11 cellular contexts compared by ENCODE assay signal in genomic region chr19:8149261-8150094, GRCh38. TPM values are rescaled to one million over a fixed set of nuclear protein-coding genes. Genes with fewer than 3 reads are reported as not detected.
DNase-seq lines count a peak whose midpoint lies in the region; ATAC-seq and TF ChIP-seq lines count a peak whose summit lies in the region.
"Had no signal": no experiment of that assay in that cellular context is flagged by ENCODE, and none has a peak within 500 bp of the region (broad histone marks: within the 10 kb centered on the region; RNA-seq: fewer than 3 reads in every experiment).

Gene FBN3, minus strand, starts transcription at chr19:8149592. Its CDS starts 2,112 bp downstream, at chr19:8147480.

- H3K4me3 Mint-ChIP-seq in activated naive CD4-positive, alpha-beta T cell treated with anti-CD3 and anti-CD28 coated beads, Interleukin-2, amount 10 ng/mL, durations not matched to agents 7 days and 5 days, result no peak within 1 kb of the TSS
- H3K4me3 Mint-ChIP-seq in WTC11, result peak within 1 kb of the TSS; percentile 83

- no peaks in the 10 kb centered on the region for H3K9me3 ChIP-seq in testis
- no peaks in the 10 kb centered on the region for H3K9me3 ChIP-seq in adrenal gland (replicated peaks in 1 of 3)

- peak within 1 kb of the TSS; percentile 12 to 26 for H3K4me3 ChIP-seq in testis
- peak within 1 kb of the TSS in 1 of 4 donors; percentile 19 for H3K4me3 ChIP-seq in adrenal gland

- peak; percentile 27 for ATAC-seq in WTC11

- peaks cover 6% of the 10 kb centered on the region for H3K4me1 Mint-ChIP-seq in activated naive CD4-positive, alpha-beta T cell treated with anti-CD3 and anti-CD28 coated beads, Interleukin-2, amount 10 ng/mL, durations not matched to agents 7 days and 5 days
- peaks cover 40% of the 10 kb centered on the region for H3K4me1 Mint-ChIP-seq in WTC11

- H3K27ac ChIP-seq in testis (no peak within 1 kb of the TSS), adrenal gland (no peak within 1 kb of the TSS)

- intact Hi-C loops in testis (cut with DNase I; ENCODE audit: low total_unique reads), result no loop called here
- intact Hi-C loops in adrenal gland (cut with DNase I), result no loop called here

- peaks cover 17% of the 10 kb centered on the region for H3K4me1 ChIP-seq in testis
- H3K4me1 ChIP-seq in adrenal gland (replicated peaks in 1 of 2), result peaks cover under 1 to 9% of the 10 kb centered on the region in 2 donors

- POLR2A ChIA-PET in WTC11 (lab: Charles Lee), result interaction anchor here (0.5 to 1.1 kb wide), 5 partner anchors 44 to 118 kb away, joined by 3 to 7 read pairs (median 3); no protein-coding TSS in a partner anchor

- TF ChIP-seq POLR2A in testis (IDR thresholded peaks at IDR 0.05) (no peak), adrenal gland (IDR thresholded peaks at IDR 0.05) (no peak)

- CTCF ChIA-PET in activated naive CD4-positive, alpha-beta T cell treated with anti-CD3 and anti-CD28 coated beads, Interleukin-2, amount 10 ng/mL, durations not matched to agents 7 days and 5 days (lab: Charles Lee), result interaction anchor here (0.7 kb wide), 1 partner anchor 323 kb away, joined by 3 read pairs; no protein-coding TSS in a partner anchor
- CTCF ChIA-PET in WTC11 (lab: Charles Lee), result interaction anchor here (1.0 to 1.7 kb wide), 4 partner anchors 9 to 205 kb away, joined by 3 to 8 read pairs (median 5); no protein-coding TSS in a partner anchor

- DNase-seq in activated naive CD4-positive, alpha-beta T cell treated with anti-CD3 and anti-CD28 coated beads, Interleukin-2, amount 10 ng/mL, durations not matched to agents 7 days and 5 days, result peak; percentile 34
- DNase-seq in activated naive CD4-positive, alpha-beta T cell treated with Interleukin-2 at 50 U/mL for 16 hours, result no peak
- DNase-seq in WTC11 (ENCODE audit: low spot score) (peak; percentile 75), islet precursor cell (peak; percentile 70), testis (no peak), NCI-H82 (lab: John Stamatoyannopoulos, UW) (no peak), adrenal gland (no peak)
- no peak for DNase-seq in activated CD4-positive, alpha-beta T cell treated with anti-CD3 and anti-CD28 coated beads, Interleukin-2, amount 50 U/mL, for 48 hours
- DNase-seq: NCI-H187; stimulated activated CD4-positive, alpha-beta T cell treated with anti-CD3 and anti-CD28 coated beads, Interleukin-4, amount 100 ng/mL, for 4 hours had no signal

- H3K9me3 Mint-ChIP-seq in activated naive CD4-positive, alpha-beta T cell treated with anti-CD3 and anti-CD28 coated beads, Interleukin-2, amount 10 ng/mL, durations not matched to agents 7 days and 5 days, result no peaks in the 10 kb centered on the region
- H3K9me3 Mint-ChIP-seq in WTC11, result no peaks in the 10 kb centered on the region

- no peaks in the 10 kb centered on the region for H3K27me3 ChIP-seq in testis
- H3K27me3 ChIP-seq in adrenal gland, result peaks cover 50% of the 10 kb centered on the region

- peaks cover 94% of the 10 kb centered on the region for H3K27me3 Mint-ChIP-seq in activated naive CD4-positive, alpha-beta T cell treated with anti-CD3 and anti-CD28 coated beads, Interleukin-2, amount 10 ng/mL, durations not matched to agents 7 days and 5 days
- H3K27me3 Mint-ChIP-seq in WTC11 (ENCODE audit: low read depth), result no peaks in the 10 kb centered on the region; the same call in 1 of the 2 replicates

- no peak within 1 kb of the TSS for H3K27ac Mint-ChIP-seq in activated naive CD4-positive, alpha-beta T cell treated with anti-CD3 and anti-CD28 coated beads, Interleukin-2, amount 10 ng/mL, durations not matched to agents 7 days and 5 days
- peak within 1 kb of the TSS; percentile 76 for H3K27ac Mint-ChIP-seq in WTC11
- H3K27ac Mint-ChIP-seq: CD14-positive monocyte had no signal

- H3K36me3 Mint-ChIP-seq in activated naive CD4-positive, alpha-beta T cell treated with anti-CD3 and anti-CD28 coated beads, Interleukin-2, amount 10 ng/mL, durations not matched to agents 7 days and 5 days, result no peaks in the 10 kb centered on the region
- H3K36me3 Mint-ChIP-seq in WTC11, result no peaks in the 10 kb centered on the region
- H3K36me3 Mint-ChIP-seq: CD14-positive monocyte had no signal

- no peak for TF ChIP-seq CTCF in WTC11 (IDR thresholded peaks at IDR 0.05)
- no peak for TF ChIP-seq CTCF in testis (IDR thresholded peaks at IDR 0.05)
- no peak for TF ChIP-seq CTCF in adrenal gland (IDR thresholded peaks at IDR 0.05)

- WGBS in testis, 2 donors, result 11 to 35% methylated on average over 7 to 36 of the region's 72 CpGs
- WGBS in adrenal gland, 4 donors, result 6 to 60% (median 7%) methylated on average over 1 to 71 of the region's 72 CpGs

- no peaks in the 10 kb centered on the region for H3K36me3 ChIP-seq in testis (ENCODE audit: low read depth, missing control alignments)
- no peaks in the 10 kb centered on the region for H3K36me3 ChIP-seq in adrenal gland (replicated peaks in 1 of 2)

TF ChIP-seq in WTC11, 78 proteins besides CTCF, POLR2A, EP300 and RAD21:
- TF ChIP-seq ETV6 (CRISPR knock-in tag; IDR thresholded peaks at IDR 0.05), result no peak
- TF ChIP-seq SP1 (CRISPR knock-in tag; conservative IDR thresholded peaks at IDR 0.05), result peak; percentile 24; the same call in 1 of the 2 replicates
TF ChIP-seq in WTC11: peak in this region for 1.

RNA-seq across cellular contexts. Expression of gene FBN3, which starts in this region (rescaled TPM):
- total RNA-seq in WTC11 (2021) (54.8 to 67.3 TPM (median 62.2 TPM) in 3 replicates), testis (10 to 100 TPM in 1 of 2 donors, 1 to 10 TPM in 1; 2.3 to 17.8 TPM), adrenal gland (under 1 TPM in 1 of 8 donors, not detected in 7; 0.04 TPM)
- polyA plus RNA-seq in testis (ENCODE audit: insufficient read depth, low read depth, low replicate concordance) (0.62 TPM), adrenal gland (under 1 TPM in 2 of 3 donors, not detected in 1; 0.03 to 0.64 TPM)
- polyA plus RNA-seq: CD14-positive monocyte had no signal

Comparison
In these comparisons a context has a peak if more than half of its experiments do, and no peak if none do; other contexts are left out.
1. DNase-seq: peak in activated naive CD4-positive, alpha-beta T cell treated with anti-CD3 and anti-CD28 coated beads, Interleukin-2, amount 10 ng/mL, durations not matched to agents 7 days and 5 days (single experiment), WTC11 (single experiment) and islet precursor cell (single experiment); none in activated naive CD4-positive, alpha-beta T cell treated with Interleukin-2 at 50 U/mL for 16 hours (single experiment), testis (single experiment), NCI-H82 (single experiment), adrenal gland (0 of 7) and activated CD4-positive, alpha-beta T cell treated with anti-CD3 and anti-CD28 coated beads, Interleukin-2, amount 50 U/mL, for 48 hours (0 of 2).